In genomic region chr14:38941485-38941884, GRCh38 we compare ENCODE assay signal across 1 cellular context.
TF ChIP-seq lines count a peak whose summit lies in the region.

No MANE protein-coding gene starts in this region.

TF ChIP-seq in GM23338, 12 proteins besides CTCF, POLR2A, EP300 and RAD21 (continued from another document):
- TF ChIP-seq, protein P1, sequence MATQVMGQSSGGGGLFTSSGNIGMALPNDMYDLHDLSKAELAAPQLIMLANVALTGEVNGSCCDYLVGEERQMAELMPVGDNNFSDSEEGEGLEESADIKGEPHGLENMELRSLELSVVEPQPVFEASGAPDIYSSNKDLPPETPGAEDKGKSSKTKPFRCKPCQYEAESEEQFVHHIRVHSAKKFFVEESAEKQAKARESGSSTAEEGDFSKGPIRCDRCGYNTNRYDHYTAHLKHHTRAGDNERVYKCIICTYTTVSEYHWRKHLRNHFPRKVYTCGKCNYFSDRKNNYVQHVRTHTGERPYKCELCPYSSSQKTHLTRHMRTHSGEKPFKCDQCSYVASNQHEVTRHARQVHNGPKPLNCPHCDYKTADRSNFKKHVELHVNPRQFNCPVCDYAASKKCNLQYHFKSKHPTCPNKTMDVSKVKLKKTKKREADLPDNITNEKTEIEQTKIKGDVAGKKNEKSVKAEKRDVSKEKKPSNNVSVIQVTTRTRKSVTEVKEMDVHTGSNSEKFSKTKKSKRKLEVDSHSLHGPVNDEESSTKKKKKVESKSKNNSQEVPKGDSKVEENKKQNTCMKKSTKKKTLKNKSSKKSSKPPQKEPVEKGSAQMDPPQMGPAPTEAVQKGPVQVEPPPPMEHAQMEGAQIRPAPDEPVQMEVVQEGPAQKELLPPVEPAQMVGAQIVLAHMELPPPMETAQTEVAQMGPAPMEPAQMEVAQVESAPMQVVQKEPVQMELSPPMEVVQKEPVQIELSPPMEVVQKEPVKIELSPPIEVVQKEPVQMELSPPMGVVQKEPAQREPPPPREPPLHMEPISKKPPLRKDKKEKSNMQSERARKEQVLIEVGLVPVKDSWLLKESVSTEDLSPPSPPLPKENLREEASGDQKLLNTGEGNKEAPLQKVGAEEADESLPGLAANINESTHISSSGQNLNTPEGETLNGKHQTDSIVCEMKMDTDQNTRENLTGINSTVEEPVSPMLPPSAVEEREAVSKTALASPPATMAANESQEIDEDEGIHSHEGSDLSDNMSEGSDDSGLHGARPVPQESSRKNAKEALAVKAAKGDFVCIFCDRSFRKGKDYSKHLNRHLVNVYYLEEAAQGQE (IDR thresholded peaks at IDR 0.05; ENCODE audit: unreplicated experiment), result no peak
- TF ChIP-seq ETS1 (IDR thresholded peaks at IDR 0.05) (no peak), ZNF462 (CRISPR knock-in tag; IDR thresholded peaks at IDR 0.05) (no peak), CREB1 (CRISPR knock-in tag; IDR thresholded peaks at IDR 0.05; ENCODE audit: low read depth) (no peak), EZH2 (IDR thresholded peaks at IDR 0.05; ENCODE audit: low read depth, unreplicated experiment) (no peak), NANOG (IDR thresholded peaks at IDR 0.05; ENCODE audit: borderline replicate concordance) (no peak), ZNF331 (CRISPR knock-in tag; IDR thresholded peaks at IDR 0.05; ENCODE audit: low read depth) (no peak), EZH2phosphoT487 (IDR thresholded peaks at IDR 0.05; ENCODE audit: unreplicated experiment) (no peak), ZNF114 (CRISPR knock-in tag; IDR thresholded peaks at IDR 0.05) (no peak)
